Comparison of ENCODE assay signal across 24 cellular contexts in the genomic region with DNA sequence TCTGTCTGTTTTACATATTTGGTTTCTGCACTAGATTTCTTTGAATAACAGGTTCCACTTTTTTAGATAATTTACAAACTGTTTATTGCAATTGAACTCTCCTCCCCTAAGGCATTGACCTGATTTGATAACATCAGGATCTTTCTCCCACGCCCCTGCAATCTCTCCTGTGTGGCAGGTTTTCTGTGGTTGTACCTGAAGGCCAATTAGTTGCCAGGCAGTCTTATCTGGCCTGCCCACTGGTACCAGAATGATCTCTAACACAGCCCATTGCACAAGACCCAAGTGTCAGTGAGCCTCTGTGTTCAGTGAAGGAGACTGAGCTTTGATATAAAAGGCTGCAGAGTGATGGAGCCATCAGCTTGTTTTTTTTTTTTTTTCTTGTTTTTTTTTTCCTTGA. TPM values are rescaled to one million over a fixed set of nuclear protein-coding genes. Genes with fewer than 3 reads are reported as not detected.
DNase-seq lines count a peak whose midpoint lies in the region; ATAC-seq and TF ChIP-seq lines count a peak whose summit lies in the region.
"Had no signal": no experiment of that assay in that cellular context is flagged by ENCODE, and none has a peak within 500 bp of the region (broad histone marks: within the 10 kb centered on the region; RNA-seq: fewer than 3 reads in every experiment).

No MANE protein-coding gene starts in this region.

- no peak overlapping the region for H3K27ac ChIP-seq in CD4-positive, alpha-beta memory T cell (ENCODE audit: low read depth, low read length)
- H3K27ac ChIP-seq in lower lobe of right lung, result no peak overlapping the region
- H3K27ac ChIP-seq: breast epithelium, heart left ventricle, PC-9, transverse colon, VCaP had no signal

- H3K27me3 Mint-ChIP-seq in activated CD8-positive, alpha-beta T cell treated with anti-CD3 and anti-CD28 coated beads, Interleukin-2, amount 10 ng/mL, durations not matched to agents 7 days and 5 days (ENCODE audit: low read depth), result no peaks in the 10 kb centered on the region
- no peaks in the 10 kb centered on the region for H3K27me3 Mint-ChIP-seq in activated CD8-positive, alpha-beta T cell treated with anti-CD3 and anti-CD28 coated beads for 36 hours
- H3K27me3 Mint-ChIP-seq in CD4-positive, alpha-beta memory T cell, result no peaks in the 10 kb centered on the region
- peaks cover 3% of the 10 kb centered on the region for H3K27me3 Mint-ChIP-seq in activated naive CD8-positive, alpha-beta T cell treated with anti-CD3 and anti-CD28 coated beads, Interleukin-2, amount 50 U/mL, for 24 hours
- no peaks in the 10 kb centered on the region for H3K27me3 Mint-ChIP-seq in neural crest cell (ENCODE audit: low read depth)
- H3K27me3 Mint-ChIP-seq: activated CD4-positive, alpha-beta T cell treated with anti-CD3 and anti-CD28 coated beads, Interleukin-2, amount 10 ng/mL, durations not matched to agents 24 days and 14 days had no signal

- H3K4me3 ChIP-seq in CD4-positive, alpha-beta memory T cell (ENCODE audit: low read length in 2 of 2), result no peak overlapping the region
- no peak overlapping the region for H3K4me3 ChIP-seq in lower lobe of right lung
- H3K4me3 ChIP-seq: breast epithelium, heart left ventricle, PC-9, transverse colon had no signal

- CTCF ChIA-PET in activated CD8-positive, alpha-beta T cell treated with anti-CD3 and anti-CD28 coated beads, Interleukin-2, amount 10 ng/mL, durations not matched to agents 7 days and 5 days (lab: Charles Lee), result no interaction called here
- CTCF ChIA-PET in activated CD8-positive, alpha-beta T cell treated with anti-CD3 and anti-CD28 coated beads for 36 hours (lab: Charles Lee), result no interaction called here
- CTCF ChIA-PET in CD4-positive, alpha-beta memory T cell (lab: Charles Lee; ENCODE audit: partially characterized antibody), result interaction anchor here (0.6 to 0.8 kb wide), 2 partner anchors 87 to 265 kb away, joined by 3 to 4 read pairs; no protein-coding TSS in a partner anchor

- intact Hi-C loops in activated CD8-positive, alpha-beta T cell treated with anti-CD3 and anti-CD28 coated beads for 36 hours (cut with micrococcal nuclease), result no loop called here
- intact Hi-C loops in CD4-positive, alpha-beta memory T cell (cut with micrococcal nuclease), result no loop called here
- intact Hi-C loops in lower lobe of right lung (cut with DNase I), result no loop called here

- H3K9me3 Mint-ChIP-seq in activated CD8-positive, alpha-beta T cell treated with anti-CD3 and anti-CD28 coated beads, Interleukin-2, amount 10 ng/mL, durations not matched to agents 7 days and 5 days (ENCODE audit: insufficient read depth), result no peaks in the 10 kb centered on the region
- no peaks in the 10 kb centered on the region for H3K9me3 Mint-ChIP-seq in activated CD8-positive, alpha-beta T cell treated with anti-CD3 and anti-CD28 coated beads for 36 hours
- no peaks in the 10 kb centered on the region for H3K9me3 Mint-ChIP-seq in CD4-positive, alpha-beta memory T cell
- H3K9me3 Mint-ChIP-seq in activated naive CD8-positive, alpha-beta T cell treated with anti-CD3 and anti-CD28 coated beads, Interleukin-2, amount 50 U/mL, for 24 hours, result no peaks in the 10 kb centered on the region
- H3K9me3 Mint-ChIP-seq in neural crest cell, result no peaks in the 10 kb centered on the region
- H3K9me3 Mint-ChIP-seq: activated CD4-positive, alpha-beta T cell treated with anti-CD3 and anti-CD28 coated beads, Interleukin-2, amount 10 ng/mL, durations not matched to agents 24 days and 14 days had no signal

- no peak overlapping the region for H3K4me3 Mint-ChIP-seq in activated CD8-positive, alpha-beta T cell treated with anti-CD3 and anti-CD28 coated beads, Interleukin-2, amount 10 ng/mL, durations not matched to agents 7 days and 5 days
- no peak overlapping the region for H3K4me3 Mint-ChIP-seq in activated CD8-positive, alpha-beta T cell treated with anti-CD3 and anti-CD28 coated beads for 36 hours
- peak overlapping the region in 2 of 8 donors; percentile 22 to 48 for H3K4me3 Mint-ChIP-seq in CD4-positive, alpha-beta memory T cell
- no peak overlapping the region for H3K4me3 Mint-ChIP-seq in activated naive CD8-positive, alpha-beta T cell treated with anti-CD3 and anti-CD28 coated beads, Interleukin-2, amount 50 U/mL, for 24 hours
- H3K4me3 Mint-ChIP-seq in neural crest cell, result peak overlapping the region; percentile 95
- H3K4me3 Mint-ChIP-seq: activated CD4-positive, alpha-beta T cell treated with anti-CD3 and anti-CD28 coated beads, Interleukin-2, amount 10 ng/mL, durations not matched to agents 24 days and 14 days had no signal

- TF ChIP-seq CTCF in activated CD8-positive, alpha-beta T cell treated with anti-CD3 and anti-CD28 coated beads for 36 hours (IDR thresholded peaks at IDR 0.05), result no peak
- TF ChIP-seq CTCF in neural crest cell (conservative IDR thresholded peaks at IDR 0.05) (no peak), lower lobe of right lung (IDR thresholded peaks at IDR 0.05) (no peak)

- peaks cover 19% of the 10 kb centered on the region for H3K36me3 Mint-ChIP-seq in activated CD8-positive, alpha-beta T cell treated with anti-CD3 and anti-CD28 coated beads, Interleukin-2, amount 10 ng/mL, durations not matched to agents 7 days and 5 days (ENCODE audit: low read depth)
- peaks cover 36% of the 10 kb centered on the region for H3K36me3 Mint-ChIP-seq in activated CD8-positive, alpha-beta T cell treated with anti-CD3 and anti-CD28 coated beads for 36 hours (ENCODE audit: low read depth)
- H3K36me3 Mint-ChIP-seq in CD4-positive, alpha-beta memory T cell, result peaks cover 0 to 42% of the 10 kb centered on the region in 2 donors
- peaks cover 28% of the 10 kb centered on the region for H3K36me3 Mint-ChIP-seq in activated naive CD8-positive, alpha-beta T cell treated with anti-CD3 and anti-CD28 coated beads, Interleukin-2, amount 50 U/mL, for 24 hours (ENCODE audit: low read depth)
- H3K36me3 Mint-ChIP-seq in neural crest cell (ENCODE audit: low read depth), result peaks cover 6% of the 10 kb centered on the region

- ATAC-seq in activated CD8-positive, alpha-beta T cell treated with anti-CD3 and anti-CD28 coated beads, Interleukin-2, amount 10 ng/mL, durations not matched to agents 7 days and 5 days, result no peak
- no peak for ATAC-seq in activated CD8-positive, alpha-beta T cell treated with anti-CD3 and anti-CD28 coated beads for 36 hours
- no peak for ATAC-seq in activated naive CD8-positive, alpha-beta T cell treated with anti-CD3 and anti-CD28 coated beads, Interleukin-2, amount 50 U/mL, for 24 hours
- no peak for ATAC-seq in lower lobe of right lung
- ATAC-seq: heart left ventricle had no signal

- H3K9me3 ChIP-seq in CD4-positive, alpha-beta memory T cell (ENCODE audit: control insufficient read depth in 1 of 2, low read length in 2 of 2), result no peaks in the 10 kb centered on the region
- H3K9me3 ChIP-seq in lower lobe of right lung, result no peaks in the 10 kb centered on the region
- H3K9me3 ChIP-seq: breast epithelium, heart left ventricle, transverse colon had no signal

- H3K27ac Mint-ChIP-seq in activated CD8-positive, alpha-beta T cell treated with anti-CD3 and anti-CD28 coated beads, Interleukin-2, amount 10 ng/mL, durations not matched to agents 7 days and 5 days, result peak overlapping the region; percentile 44
- H3K27ac Mint-ChIP-seq in activated CD8-positive, alpha-beta T cell treated with anti-CD3 and anti-CD28 coated beads for 36 hours, result no peak overlapping the region
- H3K27ac Mint-ChIP-seq in CD4-positive, alpha-beta memory T cell, result peak overlapping the region in 4 of 7 donors; percentile 70 to 92 (median 78)
- H3K27ac Mint-ChIP-seq in activated naive CD8-positive, alpha-beta T cell treated with anti-CD3 and anti-CD28 coated beads, Interleukin-2, amount 50 U/mL, for 24 hours, result peak overlapping the region; percentile 1
- no peak overlapping the region for H3K27ac Mint-ChIP-seq in neural crest cell (ENCODE audit: unreplicated experiment)
- H3K27ac Mint-ChIP-seq: activated CD4-positive, alpha-beta T cell treated with anti-CD3 and anti-CD28 coated beads, Interleukin-2, amount 10 ng/mL, durations not matched to agents 24 days and 14 days had no signal

- H3K4me1 Mint-ChIP-seq in activated CD8-positive, alpha-beta T cell treated with anti-CD3 and anti-CD28 coated beads, Interleukin-2, amount 10 ng/mL, durations not matched to agents 7 days and 5 days (ENCODE audit: low read depth), result peaks cover 45% of the 10 kb centered on the region
- H3K4me1 Mint-ChIP-seq in activated CD8-positive, alpha-beta T cell treated with anti-CD3 and anti-CD28 coated beads for 36 hours (ENCODE audit: low read depth), result peaks cover 35% of the 10 kb centered on the region
- H3K4me1 Mint-ChIP-seq in CD4-positive, alpha-beta memory T cell, result peaks cover 39 to 65% (median 53%) of the 10 kb centered on the region in 4 donors
- H3K4me1 Mint-ChIP-seq in activated naive CD8-positive, alpha-beta T cell treated with anti-CD3 and anti-CD28 coated beads, Interleukin-2, amount 50 U/mL, for 24 hours, result peaks cover 55% of the 10 kb centered on the region
- peaks cover 47% of the 10 kb centered on the region for H3K4me1 Mint-ChIP-seq in neural crest cell

- peaks cover 1% of the 10 kb centered on the region for H3K36me3 ChIP-seq in CD4-positive, alpha-beta memory T cell (ENCODE audit: insufficient read depth, low read length)
- H3K36me3 ChIP-seq in lower lobe of right lung, result peaks cover 50% of the 10 kb centered on the region
- H3K36me3 ChIP-seq: breast epithelium had no signal

- DNase-seq in activated CD8-positive, alpha-beta T cell treated with anti-CD3 and anti-CD28 coated beads, Interleukin-2, amount 10 ng/mL, durations not matched to agents 7 days and 5 days, result no peak
- no peak for DNase-seq in activated CD8-positive, alpha-beta T cell treated with anti-CD3 and anti-CD28 coated beads for 36 hours
- DNase-seq in CD4-positive, alpha-beta memory T cell, result no peak
- DNase-seq in activated naive CD8-positive, alpha-beta T cell treated with anti-CD3 and anti-CD28 coated beads, Interleukin-2, amount 50 U/mL, for 24 hours, result no peak
- DNase-seq in neural crest cell (ENCODE audit: low read depth, low spot score), result no peak
- DNase-seq in lower lobe of right lung, result no peak
- no peak for DNase-seq in NCI-H2227 (lab: John Stamatoyannopoulos, UW; ENCODE audit: unreplicated experiment)
- DNase-seq in DMS153 (lab: John Stamatoyannopoulos, UW), result no peak
- DNase-seq: activated CD4-positive, alpha-beta T cell treated with anti-CD3 and anti-CD28 coated beads, Interleukin-2, amount 10 ng/mL, durations not matched to agents 24 days and 14 days; activated CD8-positive, alpha-beta memory T cell treated with anti-CD3 and anti-CD28 coated beads, Interleukin-2, amount 50 U/mL, for 4 hours; activated effector memory CD4-positive, alpha-beta T cell treated with anti-CD3 and anti-CD28 coated beads, Interleukin-2, amount 50 U/mL, for 16 hours; amygdala; effector CD4-positive, alpha-beta T cell; GF-D8; heart left ventricle; Kasumi-1; kidney; NCI-H524 treated with DMSO at 0.1 percent for 48 hours; PC-9; SHP77; T-helper 9 cell; transverse colon had no signal

- POLR2A ChIA-PET in activated CD8-positive, alpha-beta T cell treated with anti-CD3 and anti-CD28 coated beads, Interleukin-2, amount 10 ng/mL, durations not matched to agents 7 days and 5 days (lab: Charles Lee), result interaction anchor here (0.6 kb wide), 1 partner anchor 301 kb away, joined by 3 read pairs; no protein-coding TSS in a partner anchor
- POLR2A ChIA-PET in activated CD8-positive, alpha-beta T cell treated with anti-CD3 and anti-CD28 coated beads for 36 hours (lab: Charles Lee), result interaction anchor here (1.4 kb wide), 1 partner anchor 15 kb away, joined by 3 read pairs; no protein-coding TSS in a partner anchor
- POLR2A ChIA-PET in CD4-positive, alpha-beta memory T cell (lab: Charles Lee; ENCODE audit: partially characterized antibody), result no interaction called here

- H3K27me3 ChIP-seq in CD4-positive, alpha-beta memory T cell (ENCODE audit: insufficient read depth, low read length), result no peaks in the 10 kb centered on the region
- H3K27me3 ChIP-seq in lower lobe of right lung (ENCODE audit: low read depth), result no peaks in the 10 kb centered on the region
- H3K27me3 ChIP-seq: breast epithelium, heart left ventricle, transverse colon had no signal

- peaks cover 37% of the 10 kb centered on the region for H3K4me1 ChIP-seq in CD4-positive, alpha-beta memory T cell (ENCODE audit: insufficient read depth, low read length)
- H3K4me1 ChIP-seq in lower lobe of right lung, result peaks cover 27% of the 10 kb centered on the region

RNA-seq across cellular contexts. Expression of a gene that starts 3.3 kb away (rescaled TPM):
- total RNA-seq in activated CD8-positive, alpha-beta T cell treated with anti-CD3 and anti-CD28 coated beads, Interleukin-2, amount 10 ng/mL, durations not matched to agents 7 days and 5 days, result 10 to 100 TPM; 61.3 to 68.3 TPM
- 10 to 100 TPM; 50.1 to 50.5 TPM for total RNA-seq in activated CD8-positive, alpha-beta T cell treated with anti-CD3 and anti-CD28 coated beads for 36 hours
- 10 to 100 TPM; 54.9 to 62.2 TPM for total RNA-seq in CD4-positive, alpha-beta memory T cell
- polyA plus RNA-seq in CD4-positive, alpha-beta memory T cell, result 10 to 100 TPM; 12.9 to 20.7 TPM
- total RNA-seq in neural crest cell (60.2 and 60.6 TPM in 2 replicates), lower lobe of right lung (38.0 TPM)

Comparison
In these comparisons a context has a peak if more than half of its experiments do, and no peak if none do; other contexts are left out.
1. H3K27ac Mint-ChIP-seq: peak in activated CD8-positive, alpha-beta T cell treated with anti-CD3 and anti-CD28 coated beads, Interleukin-2, amount 10 ng/mL, durations not matched to agents 7 days and 5 days (single experiment), CD4-positive, alpha-beta memory T cell (4 of 7) and activated naive CD8-positive, alpha-beta T cell treated with anti-CD3 and anti-CD28 coated beads, Interleukin-2, amount 50 U/mL, for 24 hours (single experiment); none in activated CD8-positive, alpha-beta T cell treated with anti-CD3 and anti-CD28 coated beads for 36 hours (single experiment) and neural crest cell (single experiment).